Comparison of ENCODE assay signal across 8 cellular contexts in the genomic region with DNA sequence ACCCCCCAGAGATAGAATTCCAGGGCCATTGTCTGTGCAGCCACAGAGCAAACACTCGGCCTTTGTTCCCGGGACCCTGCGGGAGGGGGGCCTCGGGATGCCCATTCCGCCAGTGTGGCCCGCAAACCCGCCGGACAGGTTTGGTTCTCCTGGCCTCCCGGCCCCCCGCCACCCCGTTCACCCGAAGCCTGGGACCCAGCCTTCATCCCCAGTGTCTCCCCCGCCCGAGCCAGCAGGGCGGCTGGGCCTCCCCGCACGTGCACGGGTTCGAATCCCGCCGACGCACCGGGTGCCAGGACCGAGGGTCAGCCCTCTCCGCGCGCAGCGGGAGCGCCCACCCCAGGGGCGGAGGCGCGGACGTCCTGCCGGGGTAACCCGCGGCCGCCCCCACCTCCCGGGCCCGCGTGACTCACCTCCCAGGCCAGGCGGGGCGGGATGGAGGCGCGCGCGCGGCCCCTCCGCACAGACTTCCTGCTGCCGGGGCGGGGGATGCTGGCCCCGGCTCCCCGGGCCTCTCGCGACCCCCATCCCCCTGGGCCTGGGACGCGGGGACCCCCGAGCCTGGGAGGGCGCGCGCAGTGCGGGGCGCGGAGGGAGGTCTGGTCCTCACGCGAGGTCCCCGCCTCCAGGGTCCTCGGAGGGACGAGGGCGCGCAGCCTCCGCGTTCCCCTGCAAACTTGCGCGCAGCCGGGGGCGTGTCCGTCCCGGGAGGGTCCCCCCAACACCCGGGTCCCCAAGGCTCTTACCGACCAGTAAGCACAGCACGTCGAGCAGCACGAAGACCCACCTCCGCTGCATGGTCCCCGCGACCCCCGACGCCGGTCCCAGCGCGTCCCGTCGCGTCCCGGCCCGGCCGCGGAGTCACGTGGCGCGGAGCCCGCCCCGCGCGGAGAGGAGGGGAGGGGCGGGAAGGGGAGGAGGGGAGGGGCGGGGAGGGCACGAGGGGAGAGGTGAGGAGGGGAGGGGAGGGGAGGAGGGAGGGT. TPM values are rescaled to one million over a fixed set of nuclear protein-coding genes. Genes with fewer than 3 reads are reported as not detected.
A peak's percentile ranks its signal among the peaks of the same experiment; 100 is the strongest.
DNase-seq lines count a peak whose midpoint lies in the region; ATAC-seq, FAIRE-seq and TF ChIP-seq lines count a peak whose summit lies in the region.

TSS of gene PLPP2 (minus strand) at position 865 of the 983 bp plus-strand sequence. CDS start at position 798, 67 bp downstream.

- H3K4me2 ChIP-seq in SK-N-SH = peak within 1 kb of the TSS; percentile 76

- H3F3A ChIP-seq in SK-N-SH (replicated peaks; ENCODE audit: insufficient read depth) = peaks cover 3% of the 10 kb centered on the region

- no peak for ATAC-seq in GM18519 (IDR thresholded peaks at IDR 0.05; ENCODE audit: low FRiP score, unreplicated experiment)
- ATAC-seq in GM21360 (IDR thresholded peaks at IDR 0.05; ENCODE audit: unreplicated experiment) = no peak

- DNase-seq in NCI-H2029 (lab: John Stamatoyannopoulos, UW) (peak; percentile 35), NCI-H2029 treated with DMSO at 0.1 percent for 48 hours (lab: John Stamatoyannopoulos, UW) (no peak), SK-N-SH (peak; percentile 76), epithelial cell of prostate (ENCODE audit: low read depth, low spot score) (no peak), urothelium cell line (ENCODE audit: low spot score) (peak; percentile 57)

- peak; percentile 5 for FAIRE-seq in urothelium cell line (lab: Jason Lieb, UNC)

- H3K9ac ChIP-seq in SK-N-SH (peak within 1 kb of the TSS; percentile 52), mucosa of stomach (ENCODE audit: low read length) (peak within 1 kb of the TSS; percentile 72)

- H3K36me3 ChIP-seq in SK-N-SH (replicated peaks in 1 of 2; ENCODE audit: control insufficient read depth in 1 of 2, insufficient read depth in 2 of 2, low read length in 1 of 2) = no peaks in the 10 kb centered on the region
- no peaks in the 10 kb centered on the region for H3K36me3 ChIP-seq in mucosa of stomach (ENCODE audit: control insufficient read depth, insufficient read depth, low read length)

- no peaks in the 10 kb centered on the region for H4K20me1 ChIP-seq in SK-N-SH (ENCODE audit: insufficient read depth)

- H3K9me3 ChIP-seq in SK-N-SH (no peaks in the 10 kb centered on the region), mucosa of stomach (ENCODE audit: control insufficient read depth, low read length) (no peaks in the 10 kb centered on the region)

- H3K4me3 ChIP-seq in SK-N-SH (ENCODE audit: low read depth in 2 of 2, low read length in 1 of 2) (peak within 1 kb of the TSS; percentile 52 to 54), mucosa of stomach (ENCODE audit: low read length) (peak within 1 kb of the TSS; percentile 21)

- H2AFZ ChIP-seq in SK-N-SH (ENCODE audit: low read depth) = peak within 1 kb of the TSS; percentile 68; the same call in 1 of the 2 replicates

- no peak for TF ChIP-seq EP300 in SK-N-SH (IDR thresholded peaks at IDR 0.05; ENCODE audit: borderline replicate concordance in 1 of 2, low read depth in 1 of 2, low read length in 1 of 2)

- H3K4me1 ChIP-seq in SK-N-SH (ENCODE audit: control insufficient read depth in 1 of 2, insufficient read depth in 2 of 2, low read depth in 1 of 2, low read length in 1 of 2) (no peaks in the 10 kb centered on the region; a peak in 1 of 4 replicates), mucosa of stomach (ENCODE audit: control insufficient read depth, insufficient read depth, low read length) (peaks cover 35% of the 10 kb centered on the region)

- no peak for TF ChIP-seq RAD21 in SK-N-SH (IDR thresholded peaks at IDR 0.05; ENCODE audit: low read length)

- CTCF ChIA-PET in SK-N-SH (lab: Yijun Ruan, JAX) = no interaction called here

- no peaks in the 10 kb centered on the region for H3K9me2 ChIP-seq in SK-N-SH

- no peak for TF ChIP-seq CTCF in SK-N-SH (IDR thresholded peaks at IDR 0.05)

- POLR2A ChIA-PET in SK-N-SH (lab: Yijun Ruan, JAX) = no interaction called here

- no peaks in the 10 kb centered on the region for H3K79me2 ChIP-seq in SK-N-SH (ENCODE audit: insufficient read depth)

- no peak within 1 kb of the TSS for H3K27ac ChIP-seq in SK-N-SH (ENCODE audit: low read depth in 2 of 2, low read length in 1 of 2)
- peak within 1 kb of the TSS; percentile 83 for H3K27ac ChIP-seq in epithelial cell of prostate

- no peaks in the 10 kb centered on the region for H3K27me3 ChIP-seq in SK-N-SH (ENCODE audit: insufficient read depth)
- peaks cover 32% of the 10 kb centered on the region for H3K27me3 ChIP-seq in mucosa of stomach (ENCODE audit: control insufficient read depth, insufficient read depth, low read length)

- WGBS in SK-N-SH (ENCODE audit: low lambda C conversion rate) = 8% methylated on average over 35 of the region's 108 CpGs

TF ChIP-seq in SK-N-SH, 30 proteins besides CTCF, POLR2A, EP300 and RAD21:
- 0 out of 2 replicates have a peak, but pooled peaks have one; percentile 22 for TF ChIP-seq MAX (IDR thresholded peaks at IDR 0.05; ENCODE audit: low read depth)
- no peak for TF ChIP-seq RXRA (IDR thresholded peaks at IDR 0.05; ENCODE audit: borderline replicate concordance, low read depth)
- TF ChIP-seq USF1 (IDR thresholded peaks at IDR 0.05; ENCODE audit: borderline replicate concordance, low read depth) = peak; percentile 86

RNA-seq across cellular contexts. Expression of gene PLPP2, which starts in this region (rescaled TPM):
- 27.3 and 33.6 TPM in 2 replicates for polyA plus RNA-seq in SK-N-SH (2012; rRNA removed)
- 19.4 and 27.7 TPM in 2 replicates for polyA plus RNA-seq in SK-N-SH (2012; cell fraction: cytosol; rRNA removed)
- polyA plus RNA-seq in SK-N-SH (2012; cell fraction: nucleus; rRNA removed) = 44.7 and 58.0 TPM in 2 replicates

Comparison
In these comparisons a context has a peak if more than half of its experiments do, and no peak if none do; other contexts are left out.
1. DNase-seq: peak in NCI-H2029 (single experiment), SK-N-SH (single experiment) and urothelium cell line (single experiment); none in NCI-H2029 treated with DMSO at 0.1 percent for 48 hours (single experiment) and epithelial cell of prostate (single experiment).